In genomic region chr2:132651115-132652099, GRCh38 we compare ENCODE assay signal across 9 cellular contexts. TPM values are rescaled to one million over a fixed set of nuclear protein-coding genes. Genes with fewer than 3 reads are reported as not detected.
DNase-seq lines count a peak whose midpoint lies in the region; ATAC-seq and TF ChIP-seq lines count a peak whose summit lies in the region.
"Had no signal": no experiment of that assay in that cellular context is flagged by ENCODE, and none has a peak within 500 bp of the region (broad histone marks: within the 10 kb centered on the region; RNA-seq: fewer than 3 reads in every experiment).

No MANE protein-coding gene starts in this region.

- no peak overlapping the region for H3K4me3 Mint-ChIP-seq in osteocyte (ENCODE audit: unreplicated experiment)
- H3K4me3 Mint-ChIP-seq in CD4-positive, alpha-beta T cell = no peak overlapping the region

- H3K36me3 ChIP-seq in breast epithelium = no peaks in the 10 kb centered on the region

- no peak for ATAC-seq in CD4-positive, alpha-beta T cell (ENCODE audit: poor library complexity)
- ATAC-seq in GM18498 (IDR thresholded peaks at IDR 0.05; ENCODE audit: unreplicated experiment) (no peak), HG02763 (IDR thresholded peaks at IDR 0.05; ENCODE audit: unreplicated experiment) (no peak)

- no peaks in the 10 kb centered on the region for H3K9me3 ChIP-seq in CD4-positive, alpha-beta T cell (ENCODE audit: control insufficient read depth, low read length)
- no peaks in the 10 kb centered on the region for H3K9me3 ChIP-seq in breast epithelium

- TF ChIP-seq POLR2A in NB4 (IDR thresholded peaks at IDR 0.05; ENCODE audit: extremely low read depth, insufficient read length) (no peak), breast epithelium (IDR thresholded peaks at IDR 0.05) (no peak)

- CTCF ChIA-PET in GM10248 (lab: Yijun Ruan, JAX) = interaction anchor here (1.0 to 1.6 kb wide), 3 partner anchors 9 to 15 kb away, joined by 3 to 8 read pairs (median 8); no protein-coding TSS in a partner anchor
- CTCF ChIA-PET in CD4-positive, alpha-beta T cell (lab: Charles Lee) = no interaction called here

- intact Hi-C loops in CD4-positive, alpha-beta T cell (cut with DNase I, micrococcal nuclease) = no loop called here
- intact Hi-C loops in breast epithelium (cut with DNase I; ENCODE audit: low total_unique reads) = no loop called here

- H3K27ac ChIP-seq in CD4-positive, alpha-beta T cell (ENCODE audit: low read depth, low read length) = no peak overlapping the region
- no peak overlapping the region for H3K27ac ChIP-seq in breast epithelium

- H3K27me3 ChIP-seq in CD4-positive, alpha-beta T cell (ENCODE audit: control insufficient read depth, insufficient read depth, low read length) = no peaks in the 10 kb centered on the region
- no peaks in the 10 kb centered on the region for H3K27me3 ChIP-seq in breast epithelium

- no peaks in the 10 kb centered on the region for H3K9me3 Mint-ChIP-seq in osteocyte (ENCODE audit: unreplicated experiment)
- peaks cover 3% of the 10 kb centered on the region for H3K9me3 Mint-ChIP-seq in CD4-positive, alpha-beta T cell

- no peak overlapping the region for H3K27ac Mint-ChIP-seq in osteocyte (ENCODE audit: unreplicated experiment)
- H3K27ac Mint-ChIP-seq in CD4-positive, alpha-beta T cell = no peak overlapping the region

- H3K4me1 ChIP-seq in breast epithelium = no peaks in the 10 kb centered on the region

- POLR2A ChIA-PET in GM10248 (lab: Yijun Ruan, JAX) = no interaction called here
- POLR2A ChIA-PET in CD4-positive, alpha-beta T cell (lab: Charles Lee) = no interaction called here

- H3K4me1 Mint-ChIP-seq in osteocyte (ENCODE audit: unreplicated experiment) = no peaks in the 10 kb centered on the region
- H3K4me1 Mint-ChIP-seq in CD4-positive, alpha-beta T cell (ENCODE audit: low read depth) = no peaks in the 10 kb centered on the region

- TF ChIP-seq CTCF in GM10248 (IDR thresholded peaks at IDR 0.05; ENCODE audit: control extremely low read depth, extremely low read depth, low read depth, missing control alignments) (peak; percentile 15), NB4 (IDR thresholded peaks at IDR 0.05; ENCODE audit: low read depth, low read length) (peak; percentile 68), epithelial cell of esophagus (IDR thresholded peaks at IDR 0.05; ENCODE audit: insufficient read depth, low read depth, low read length, missing control alignments) (peak; percentile 47), osteocyte (IDR thresholded peaks at IDR 0.05) (peak; percentile 65), breast epithelium (IDR thresholded peaks at IDR 0.05) (peak in 1 of 3 donors; percentile 46)
- no peak for TF ChIP-seq CTCF in CD4-positive, alpha-beta T cell (IDR thresholded peaks at IDR 0.05)

- no peaks in the 10 kb centered on the region for H3K36me3 Mint-ChIP-seq in osteocyte (ENCODE audit: unreplicated experiment)
- no peaks in the 10 kb centered on the region for H3K36me3 Mint-ChIP-seq in CD4-positive, alpha-beta T cell (ENCODE audit: low read depth)

- no peaks in the 10 kb centered on the region for H3K27me3 Mint-ChIP-seq in osteocyte (ENCODE audit: unreplicated experiment)
- peaks cover 6% of the 10 kb centered on the region for H3K27me3 Mint-ChIP-seq in CD4-positive, alpha-beta T cell

- H3K4me3 ChIP-seq in NB4 (ENCODE audit: low read depth, low read length) (no peak overlapping the region), epithelial cell of esophagus (ENCODE audit: low read length) (no peak overlapping the region), breast epithelium (no peak overlapping the region)

- DNase-seq in GM10248 (ENCODE audit: extremely low spot score) (no peak), NB4 (ENCODE audit: low read depth) (peak; percentile 57), epithelial cell of esophagus (ENCODE audit: low read depth) (peak; percentile 31), osteocyte (ENCODE audit: extremely low spot score, unreplicated experiment) (no peak), breast epithelium (ENCODE audit: low spot score in 2 of 2) (no peak)
- DNase-seq in CD4-positive, alpha-beta T cell = no peak
- DNase-seq: T1000 had no signal

RNA-seq across cellular contexts. Expression of gene LYPD1, which starts 18.6 kb away (rescaled TPM):
- total RNA-seq in osteocyte = 0.18 and 0.19 TPM in 2 replicates
- total RNA-seq in CD4-positive, alpha-beta T cell = not detected
- 1 to 10 TPM in 1 of 3 donors, under 1 TPM in 1, not detected in 1; 0.48 to 1.9 TPM for total RNA-seq in breast epithelium

Comparison
In these comparisons a context has a peak if more than half of its experiments do, and no peak if none do; other contexts are left out.
1. DNase-seq: peak in NB4 (single experiment) and epithelial cell of esophagus (single experiment); none in GM10248 (single experiment), osteocyte (single experiment), CD4-positive, alpha-beta T cell (0 of 10) and breast epithelium (0 of 2).